Comparison of ENCODE assay signal across 1 cellular context in the genomic region with DNA sequence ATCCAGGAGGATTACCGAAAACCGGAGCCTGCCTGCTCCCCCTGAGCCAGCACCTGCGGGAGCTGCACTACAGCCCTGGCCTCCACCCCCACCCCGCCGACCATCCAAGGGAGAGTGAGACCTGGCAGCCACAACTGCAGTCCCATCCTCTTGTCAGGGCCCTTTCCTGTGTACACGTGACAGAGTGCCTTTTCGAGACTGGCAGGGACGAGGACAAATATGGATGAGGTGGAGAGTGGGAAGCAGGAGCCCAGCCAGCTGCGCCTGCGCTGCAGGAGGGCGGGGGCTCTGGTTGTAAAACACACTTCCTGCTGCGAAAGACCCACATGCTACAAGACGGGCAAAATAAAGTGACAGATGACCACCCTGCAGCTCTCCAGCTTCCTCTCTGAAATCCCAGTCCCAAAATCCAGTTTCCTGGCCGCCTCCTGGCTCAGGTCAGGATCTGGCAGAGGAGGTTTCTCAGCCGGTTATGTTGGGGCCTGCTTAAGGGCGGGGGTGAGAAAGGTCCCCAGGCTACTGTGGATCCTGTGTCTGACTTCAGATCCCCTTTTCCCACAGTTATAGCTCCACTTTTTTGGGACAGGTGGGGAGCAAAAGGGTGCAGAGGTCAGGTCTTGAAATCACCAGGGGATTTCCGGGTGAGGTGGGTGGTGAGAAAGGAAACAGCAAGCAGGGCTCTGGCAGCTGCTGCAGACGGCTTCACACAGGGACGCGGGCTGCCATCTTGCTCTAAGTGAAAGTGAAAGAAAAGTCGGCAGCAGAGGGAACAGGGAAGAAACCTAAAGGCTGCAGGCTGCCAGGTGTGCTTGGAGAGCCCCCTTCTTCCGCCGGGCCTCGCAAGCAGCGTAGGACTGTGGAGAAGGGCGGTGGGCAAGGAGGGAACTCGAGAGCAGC.
A peak's percentile ranks its signal among the peaks of the same experiment; 100 is the strongest.
TF ChIP-seq lines count a peak whose summit lies in the region.

Gene TAPBPL, plus strand, starts transcription at position 695 of the 897 bp plus-strand sequence. CDS start 207 bp downstream, outside the sequence.

TF ChIP-seq in H1, 55 proteins besides CTCF, POLR2A, EP300 and RAD21 (continued from another document):
- 0 out of 2 replicates have a peak, but pooled peaks have one; percentile 15 for TF ChIP-seq TBP (IDR thresholded peaks at IDR 0.05; ENCODE audit: low read depth, low read length)
- peak; percentile 69 for TF ChIP-seq MAX (IDR thresholded peaks at IDR 0.05)
- no peak for TF ChIP-seq RXRA (IDR thresholded peaks at IDR 0.05; ENCODE audit: insufficient read depth, low read depth, low read length)
- no peak for TF ChIP-seq GTF2F1 (IDR thresholded peaks at IDR 0.05; ENCODE audit: borderline replicate concordance, low read depth, low read length)
- peak; percentile 81 for TF ChIP-seq YY1 (IDR thresholded peaks at IDR 0.05; ENCODE audit: low read depth, low read length)
- no peak for TF ChIP-seq PHF8 (conservative IDR thresholded peaks at IDR 0.05; ENCODE audit: low read depth, low read length)
- no peak for TF ChIP-seq CREB1 (IDR thresholded peaks at IDR 0.05)
- no peak for TF ChIP-seq EGR1 (IDR thresholded peaks at IDR 0.05; ENCODE audit: borderline replicate concordance, low read depth, low read length)
- TF ChIP-seq ASH2L (IDR thresholded peaks at IDR 0.05; ENCODE audit: low read length) = peak; percentile 55
- no peak for TF ChIP-seq SP1 (IDR thresholded peaks at IDR 0.05; ENCODE audit: low read depth, low read length)
- TF ChIP-seq KDM4A (IDR thresholded peaks at IDR 0.05; ENCODE audit: low read depth, low read length, severe bottlenecking) = peak; percentile 6
- no peak for TF ChIP-seq TEAD4 (IDR thresholded peaks at IDR 0.05; ENCODE audit: low read depth, low read length)
- TF ChIP-seq CHD2 (IDR thresholded peaks at IDR 0.05; ENCODE audit: low read length) = no peak
- TF ChIP-seq, protein P1, sequence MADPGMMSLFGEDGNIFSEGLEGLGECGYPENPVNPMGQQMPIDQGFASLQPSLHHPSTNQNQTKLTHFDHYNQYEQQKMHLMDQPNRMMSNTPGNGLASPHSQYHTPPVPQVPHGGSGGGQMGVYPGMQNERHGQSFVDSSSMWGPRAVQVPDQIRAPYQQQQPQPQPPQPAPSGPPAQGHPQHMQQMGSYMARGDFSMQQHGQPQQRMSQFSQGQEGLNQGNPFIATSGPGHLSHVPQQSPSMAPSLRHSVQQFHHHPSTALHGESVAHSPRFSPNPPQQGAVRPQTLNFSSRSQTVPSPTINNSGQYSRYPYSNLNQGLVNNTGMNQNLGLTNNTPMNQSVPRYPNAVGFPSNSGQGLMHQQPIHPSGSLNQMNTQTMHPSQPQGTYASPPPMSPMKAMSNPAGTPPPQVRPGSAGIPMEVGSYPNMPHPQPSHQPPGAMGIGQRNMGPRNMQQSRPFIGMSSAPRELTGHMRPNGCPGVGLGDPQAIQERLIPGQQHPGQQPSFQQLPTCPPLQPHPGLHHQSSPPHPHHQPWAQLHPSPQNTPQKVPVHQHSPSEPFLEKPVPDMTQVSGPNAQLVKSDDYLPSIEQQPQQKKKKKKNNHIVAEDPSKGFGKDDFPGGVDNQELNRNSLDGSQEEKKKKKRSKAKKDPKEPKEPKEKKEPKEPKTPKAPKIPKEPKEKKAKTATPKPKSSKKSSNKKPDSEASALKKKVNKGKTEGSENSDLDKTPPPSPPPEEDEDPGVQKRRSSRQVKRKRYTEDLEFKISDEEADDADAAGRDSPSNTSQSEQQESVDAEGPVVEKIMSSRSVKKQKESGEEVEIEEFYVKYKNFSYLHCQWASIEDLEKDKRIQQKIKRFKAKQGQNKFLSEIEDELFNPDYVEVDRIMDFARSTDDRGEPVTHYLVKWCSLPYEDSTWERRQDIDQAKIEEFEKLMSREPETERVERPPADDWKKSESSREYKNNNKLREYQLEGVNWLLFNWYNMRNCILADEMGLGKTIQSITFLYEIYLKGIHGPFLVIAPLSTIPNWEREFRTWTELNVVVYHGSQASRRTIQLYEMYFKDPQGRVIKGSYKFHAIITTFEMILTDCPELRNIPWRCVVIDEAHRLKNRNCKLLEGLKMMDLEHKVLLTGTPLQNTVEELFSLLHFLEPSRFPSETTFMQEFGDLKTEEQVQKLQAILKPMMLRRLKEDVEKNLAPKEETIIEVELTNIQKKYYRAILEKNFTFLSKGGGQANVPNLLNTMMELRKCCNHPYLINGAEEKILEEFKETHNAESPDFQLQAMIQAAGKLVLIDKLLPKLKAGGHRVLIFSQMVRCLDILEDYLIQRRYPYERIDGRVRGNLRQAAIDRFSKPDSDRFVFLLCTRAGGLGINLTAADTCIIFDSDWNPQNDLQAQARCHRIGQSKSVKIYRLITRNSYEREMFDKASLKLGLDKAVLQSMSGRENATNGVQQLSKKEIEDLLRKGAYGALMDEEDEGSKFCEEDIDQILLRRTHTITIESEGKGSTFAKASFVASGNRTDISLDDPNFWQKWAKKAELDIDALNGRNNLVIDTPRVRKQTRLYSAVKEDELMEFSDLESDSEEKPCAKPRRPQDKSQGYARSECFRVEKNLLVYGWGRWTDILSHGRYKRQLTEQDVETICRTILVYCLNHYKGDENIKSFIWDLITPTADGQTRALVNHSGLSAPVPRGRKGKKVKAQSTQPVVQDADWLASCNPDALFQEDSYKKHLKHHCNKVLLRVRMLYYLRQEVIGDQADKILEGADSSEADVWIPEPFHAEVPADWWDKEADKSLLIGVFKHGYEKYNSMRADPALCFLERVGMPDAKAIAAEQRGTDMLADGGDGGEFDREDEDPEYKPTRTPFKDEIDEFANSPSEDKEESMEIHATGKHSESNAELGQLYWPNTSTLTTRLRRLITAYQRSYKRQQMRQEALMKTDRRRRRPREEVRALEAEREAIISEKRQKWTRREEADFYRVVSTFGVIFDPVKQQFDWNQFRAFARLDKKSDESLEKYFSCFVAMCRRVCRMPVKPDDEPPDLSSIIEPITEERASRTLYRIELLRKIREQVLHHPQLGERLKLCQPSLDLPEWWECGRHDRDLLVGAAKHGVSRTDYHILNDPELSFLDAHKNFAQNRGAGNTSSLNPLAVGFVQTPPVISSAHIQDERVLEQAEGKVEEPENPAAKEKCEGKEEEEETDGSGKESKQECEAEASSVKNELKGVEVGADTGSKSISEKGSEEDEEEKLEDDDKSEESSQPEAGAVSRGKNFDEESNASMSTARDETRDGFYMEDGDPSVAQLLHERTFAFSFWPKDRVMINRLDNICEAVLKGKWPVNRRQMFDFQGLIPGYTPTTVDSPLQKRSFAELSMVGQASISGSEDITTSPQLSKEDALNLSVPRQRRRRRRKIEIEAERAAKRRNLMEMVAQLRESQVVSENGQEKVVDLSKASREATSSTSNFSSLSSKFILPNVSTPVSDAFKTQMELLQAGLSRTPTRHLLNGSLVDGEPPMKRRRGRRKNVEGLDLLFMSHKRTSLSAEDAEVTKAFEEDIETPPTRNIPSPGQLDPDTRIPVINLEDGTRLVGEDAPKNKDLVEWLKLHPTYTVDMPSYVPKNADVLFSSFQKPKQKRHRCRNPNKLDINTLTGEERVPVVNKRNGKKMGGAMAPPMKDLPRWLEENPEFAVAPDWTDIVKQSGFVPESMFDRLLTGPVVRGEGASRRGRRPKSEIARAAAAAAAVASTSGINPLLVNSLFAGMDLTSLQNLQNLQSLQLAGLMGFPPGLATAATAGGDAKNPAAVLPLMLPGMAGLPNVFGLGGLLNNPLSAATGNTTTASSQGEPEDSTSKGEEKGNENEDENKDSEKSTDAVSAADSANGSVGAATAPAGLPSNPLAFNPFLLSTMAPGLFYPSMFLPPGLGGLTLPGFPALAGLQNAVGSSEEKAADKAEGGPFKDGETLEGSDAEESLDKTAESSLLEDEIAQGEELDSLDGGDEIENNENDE (IDR thresholded peaks at IDR 0.05; ENCODE audit: insufficient replicate concordance, low read length) = no peak
- peak; percentile 50 for TF ChIP-seq RBBP5 (IDR thresholded peaks at IDR 0.05; ENCODE audit: borderline replicate concordance, low read depth, low read length)
- no peak for TF ChIP-seq TCF12 (IDR thresholded peaks at IDR 0.05; ENCODE audit: low read depth, low read length)
- TF ChIP-seq SP4 (IDR thresholded peaks at IDR 0.05; ENCODE audit: low read length) = 0 out of 2 replicates have a peak, but pooled peaks have one; percentile 36
- no peak for TF ChIP-seq CBX5 (IDR thresholded peaks at IDR 0.05; ENCODE audit: low read depth, low read length)
- TF ChIP-seq SP2 (IDR thresholded peaks at IDR 0.05; ENCODE audit: low read length) = no peak
- TF ChIP-seq FOSL1 (IDR thresholded peaks at IDR 0.05; ENCODE audit: insufficient read depth, low read depth, low read length) = no peak
- peak; percentile 45 for TF ChIP-seq E2F6 (IDR thresholded peaks at IDR 0.05)
- TF ChIP-seq GABPA (IDR thresholded peaks at IDR 0.05; ENCODE audit: borderline replicate concordance, insufficient read depth, low read length) = no peak
- no peak for TF ChIP-seq RFX5 (IDR thresholded peaks at IDR 0.05; ENCODE audit: borderline replicate concordance, low read depth, low read length)
- no peak for TF ChIP-seq ATF2 (IDR thresholded peaks at IDR 0.05; ENCODE audit: low read length)
- TF ChIP-seq CTBP2 (IDR thresholded peaks at IDR 0.05; ENCODE audit: borderline replicate concordance, insufficient read depth, insufficient read length, low read length) = peak; percentile 3
- no peak for TF ChIP-seq KDM5A (IDR thresholded peaks at IDR 0.05; ENCODE audit: low read length)
- TF ChIP-seq SIN3A (conservative IDR thresholded peaks at IDR 0.05 in 1 of 2, IDR thresholded peaks at IDR 0.05 in 1 of 2; ENCODE audit: low read depth in 1 of 2, low read length in 2 of 2) = no peak; a peak in 2 of 4 replicates
- TF ChIP-seq BRCA1 (IDR thresholded peaks at IDR 0.05; ENCODE audit: low read depth, low read length) = no peak
